In genomic region chr7:2837476-2837875, GRCh38 we compare ENCODE assay signal across 9 cellular contexts. TPM values are rescaled to one million over a fixed set of nuclear protein-coding genes. Genes with fewer than 3 reads are reported as not detected.
A peak's percentile ranks its signal among the peaks of the same experiment; 100 is the strongest.
DNase-seq lines count a peak whose midpoint lies in the region; ATAC-seq and TF ChIP-seq lines count a peak whose summit lies in the region.
"Had no signal": no experiment of that assay in that cellular context is flagged by ENCODE, and none has a peak within 500 bp of the region (broad histone marks: within the 10 kb centered on the region; RNA-seq: fewer than 3 reads in every experiment).

No MANE protein-coding gene starts in this region.

- no peak overlapping the region for H2AK5ac ChIP-seq in mesenchymal stem cell (ENCODE audit: low read length, severe bottlenecking)

- H4K8ac ChIP-seq in mesenchymal stem cell (ENCODE audit: low read length), result no peak overlapping the region

- H3K4me1 Mint-ChIP-seq in CD4-positive, CD25-positive, alpha-beta regulatory T cell, result peaks cover 20 to 59% (median 39%) of the 10 kb centered on the region in 4 donors
- peaks cover 73% of the 10 kb centered on the region for H3K4me1 Mint-ChIP-seq in activated B cell treated with CpG ODN at 0.5 μM for 24 hours

- H3K14ac ChIP-seq in mesenchymal stem cell (ENCODE audit: low read length in 2 of 2), result no peak overlapping the region

- 86% methylated on average over 3 of the region's 3 CpGs for WGBS in mesenchymal stem cell

- no peak for DNase-seq in CD4-positive, CD25-positive, alpha-beta regulatory T cell
- DNase-seq in activated B cell treated with CpG ODN at 0.5 μM for 24 hours (no peak), mesenchymal stem cell (no peak)
- no peak for DNase-seq in activated CD4-positive, CD25-positive, alpha-beta regulatory T cell treated with anti-CD3 and anti-CD28 coated beads, Interleukin-2, amount 50 U/mL, for 72 hours
- DNase-seq: Kasumi-1, tibial artery had no signal

- no peak overlapping the region for H2BK5ac ChIP-seq in mesenchymal stem cell (ENCODE audit: low read depth, low read length, poor library complexity, severe bottlenecking)

- no peak overlapping the region for H3K18ac ChIP-seq in mesenchymal stem cell (ENCODE audit: low read depth in 1 of 2, low read length in 2 of 2)

- no peaks in the 10 kb centered on the region for H3K27me3 ChIP-seq in CD4-positive, CD25-positive, alpha-beta regulatory T cell (ENCODE audit: control insufficient read depth, insufficient read depth, low read length)
- H3K27me3 ChIP-seq in DOHH2 (ENCODE audit: control insufficient read depth, low read length) (no peaks in the 10 kb centered on the region), mesenchymal stem cell (ENCODE audit: control insufficient read depth in 1 of 2, insufficient read depth in 1 of 2, low read length in 2 of 2) (no peaks in the 10 kb centered on the region)
- H3K27me3 ChIP-seq: tibial artery had no signal

- POLR2A ChIA-PET in activated B cell treated with CpG ODN at 0.5 μM for 24 hours (lab: Charles Lee), result interaction anchor here (1.2 to 2.4 kb wide), 2 partner anchors 16 to 80 kb away, joined by 3 to 9 read pairs; no protein-coding TSS in a partner anchor

- CTCF ChIA-PET in activated B cell treated with CpG ODN at 0.5 μM for 24 hours (lab: Charles Lee), result no interaction called here

- TF ChIP-seq CTCF in DOHH2 (IDR thresholded peaks at IDR 0.05; ENCODE audit: low read depth, low read length, poor library complexity, severe bottlenecking) (no peak), activated B cell treated with CpG ODN at 0.5 μM for 24 hours (IDR thresholded peaks at IDR 0.05) (no peak)

- H3K9ac ChIP-seq in mesenchymal stem cell (ENCODE audit: low read length), result peak overlapping the region; percentile 41

- no peak overlapping the region for H3K4ac ChIP-seq in mesenchymal stem cell (ENCODE audit: low read depth in 1 of 2, low read length in 2 of 2)

- peaks cover 4% of the 10 kb centered on the region for H3K79me1 ChIP-seq in mesenchymal stem cell (replicated peaks; ENCODE audit: low read length, poor library complexity, severe bottlenecking)

- H3K36me3 Mint-ChIP-seq in CD4-positive, CD25-positive, alpha-beta regulatory T cell, result peaks cover 40% of the 10 kb centered on the region
- H3K36me3 Mint-ChIP-seq in activated B cell treated with CpG ODN at 0.5 μM for 24 hours (ENCODE audit: low read depth), result peaks cover 65% of the 10 kb centered on the region

- no peak overlapping the region for H4K91ac ChIP-seq in mesenchymal stem cell (ENCODE audit: low read length)

- peaks cover 2% of the 10 kb centered on the region; the same call in 1 of the 2 replicates for H4K20me1 ChIP-seq in DOHH2 (ENCODE audit: control insufficient read depth, insufficient read depth, low read depth, low read length)

- H3F3A ChIP-seq in DOHH2 (ENCODE audit: control insufficient read depth, insufficient read depth), result peaks cover 7% of the 10 kb centered on the region; the same call in 1 of the 2 replicates

- intact Hi-C loops in activated B cell treated with CpG ODN at 0.5 μM for 24 hours (cut with micrococcal nuclease), result no loop called here

- no peak overlapping the region for H3K27ac ChIP-seq in CD4-positive, CD25-positive, alpha-beta regulatory T cell (ENCODE audit: insufficient read depth, low read length, poor library complexity, severe bottlenecking)
- H3K27ac ChIP-seq in DOHH2 (ENCODE audit: low read depth, low read length) (no peak overlapping the region), mesenchymal stem cell (ENCODE audit: low read length, poor library complexity, severe bottlenecking) (no peak overlapping the region)
- H3K27ac ChIP-seq: tibial artery had no signal

- H2AFZ ChIP-seq in mesenchymal stem cell (ENCODE audit: low read depth, low read length), result no peak overlapping the region

- peak overlapping the region in 3 of 4 donors; percentile 50 to 76 (median 60) for H3K4me3 Mint-ChIP-seq in CD4-positive, CD25-positive, alpha-beta regulatory T cell
- H3K4me3 Mint-ChIP-seq in activated B cell treated with CpG ODN at 0.5 μM for 24 hours, result peak overlapping the region; percentile 62

- no peak for ATAC-seq in CD4-positive, CD25-positive, alpha-beta regulatory T cell (ENCODE audit: low read depth in 2 of 2)
- ATAC-seq in activated B cell treated with CpG ODN at 0.5 μM for 24 hours (ENCODE audit: low read depth) (no peak), HG03135 (IDR thresholded peaks at IDR 0.05; ENCODE audit: unreplicated experiment) (no peak), HG03354 (IDR thresholded peaks at IDR 0.05; ENCODE audit: poor library complexity, severe bottlenecking, unreplicated experiment) (no peak)

- H3K36me3 ChIP-seq in CD4-positive, CD25-positive, alpha-beta regulatory T cell (ENCODE audit: control insufficient read depth, insufficient read depth, low read length), result peaks cover 9% of the 10 kb centered on the region
- H3K36me3 ChIP-seq in DOHH2 (ENCODE audit: control insufficient read depth, low read length), result peaks cover 6% of the 10 kb centered on the region; the same call in 1 of the 2 replicates
- H3K36me3 ChIP-seq in mesenchymal stem cell (ENCODE audit: control insufficient read depth in 1 of 2, insufficient read depth in 2 of 2, low read depth in 1 of 2, low read length in 2 of 2), result peaks cover 13 to 48% of the 10 kb centered on the region in 2 experiments

- H2BK120ac ChIP-seq in mesenchymal stem cell (ENCODE audit: low read depth, low read length), result no peak overlapping the region

- peak overlapping the region; percentile 51 for H3K4me3 ChIP-seq in CD4-positive, CD25-positive, alpha-beta regulatory T cell (ENCODE audit: low read depth, low read length)
- H3K4me3 ChIP-seq in DOHH2 (ENCODE audit: low read length), result peak overlapping the region; percentile 21
- no peak overlapping the region for H3K4me3 ChIP-seq in mesenchymal stem cell (ENCODE audit: insufficient read depth in 1 of 2, low read depth in 1 of 2, low read length in 2 of 2)
- H3K4me3 ChIP-seq: tibial artery had no signal

- peak overlapping the region in 2 of 3 donors; percentile 44 to 87 for H3K27ac Mint-ChIP-seq in CD4-positive, CD25-positive, alpha-beta regulatory T cell
- H3K27ac Mint-ChIP-seq in activated B cell treated with CpG ODN at 0.5 μM for 24 hours, result peak overlapping the region; percentile 91

- no peak overlapping the region for H3K23ac ChIP-seq in mesenchymal stem cell (ENCODE audit: low read length in 2 of 2)

- H3K4me2 ChIP-seq in DOHH2 (ENCODE audit: low read length), result peak overlapping the region; percentile 53
- no peak overlapping the region for H3K4me2 ChIP-seq in mesenchymal stem cell (ENCODE audit: low read length, poor library complexity, severe bottlenecking)

- peaks cover 14% of the 10 kb centered on the region for H3K4me1 ChIP-seq in CD4-positive, CD25-positive, alpha-beta regulatory T cell (ENCODE audit: control insufficient read depth, insufficient read depth, low read length, poor library complexity, severe bottlenecking)
- peaks cover 37% of the 10 kb centered on the region for H3K4me1 ChIP-seq in DOHH2 (ENCODE audit: control insufficient read depth, low read length)
- peaks cover 10% of the 10 kb centered on the region for H3K4me1 ChIP-seq in mesenchymal stem cell (ENCODE audit: control insufficient read depth, insufficient read depth, low read depth, low read length)

- H2BK15ac ChIP-seq in mesenchymal stem cell (ENCODE audit: low read depth, poor library complexity, severe bottlenecking), result no peak overlapping the region

- H3K27me3 Mint-ChIP-seq in CD4-positive, CD25-positive, alpha-beta regulatory T cell, result no peaks in the 10 kb centered on the region
- H3K27me3 Mint-ChIP-seq in activated B cell treated with CpG ODN at 0.5 μM for 24 hours, result no peaks in the 10 kb centered on the region

- peaks cover 0 to 4% (median 0%) of the 10 kb centered on the region in 7 donors for H3K9me3 Mint-ChIP-seq in CD4-positive, CD25-positive, alpha-beta regulatory T cell
- peaks cover 4% of the 10 kb centered on the region for H3K9me3 Mint-ChIP-seq in activated B cell treated with CpG ODN at 0.5 μM for 24 hours

- no peaks in the 10 kb centered on the region for H3K9me2 ChIP-seq in DOHH2 (replicated peaks; ENCODE audit: control insufficient read depth, low read length)

- no peaks in the 10 kb centered on the region for H3K9me3 ChIP-seq in CD4-positive, CD25-positive, alpha-beta regulatory T cell (ENCODE audit: control insufficient read depth in 2 of 2, low read length in 2 of 2)
- H3K9me3 ChIP-seq in DOHH2 (ENCODE audit: control insufficient read depth, insufficient read depth, low read length), result no peaks in the 10 kb centered on the region
- H3K9me3 ChIP-seq in mesenchymal stem cell (ENCODE audit: control insufficient read depth, low read length), result no peaks in the 10 kb centered on the region
- H3K9me3 ChIP-seq: tibial artery had no signal

- H2BK12ac ChIP-seq in mesenchymal stem cell (ENCODE audit: low read length in 2 of 2), result no peak overlapping the region

- H3K79me2 ChIP-seq in DOHH2 (ENCODE audit: control insufficient read depth, low read length), result peaks cover 41% of the 10 kb centered on the region

RNA-seq across cellular contexts. Expression of gene GNA12, which starts 6.6 kb away (rescaled TPM):
- 29.1 TPM for total RNA-seq in CD4-positive, CD25-positive, alpha-beta regulatory T cell
- 1 to 10 TPM; 5.0 to 9.9 (median 6.9) TPM for polyA plus RNA-seq in CD4-positive, CD25-positive, alpha-beta regulatory T cell
- 52.3 and 54.6 TPM in 2 replicates for total RNA-seq in activated B cell treated with CpG ODN at 0.5 μM for 24 hours
- polyA plus RNA-seq in mesenchymal stem cell (2013, experiment 1 of 2), result 78.8 TPM
- 79.8 TPM for polyA plus RNA-seq in mesenchymal stem cell (2013, experiment 2 of 2)

Comparison
In these comparisons a context has a peak if more than half of its experiments do, and no peak if none do; other contexts are left out.
1. H3K4me3 ChIP-seq: peak in CD4-positive, CD25-positive, alpha-beta regulatory T cell (single experiment) and DOHH2 (single experiment); none in mesenchymal stem cell (0 of 2).